22 cellular contexts compared by ENCODE assay signal in the genomic region with DNA sequence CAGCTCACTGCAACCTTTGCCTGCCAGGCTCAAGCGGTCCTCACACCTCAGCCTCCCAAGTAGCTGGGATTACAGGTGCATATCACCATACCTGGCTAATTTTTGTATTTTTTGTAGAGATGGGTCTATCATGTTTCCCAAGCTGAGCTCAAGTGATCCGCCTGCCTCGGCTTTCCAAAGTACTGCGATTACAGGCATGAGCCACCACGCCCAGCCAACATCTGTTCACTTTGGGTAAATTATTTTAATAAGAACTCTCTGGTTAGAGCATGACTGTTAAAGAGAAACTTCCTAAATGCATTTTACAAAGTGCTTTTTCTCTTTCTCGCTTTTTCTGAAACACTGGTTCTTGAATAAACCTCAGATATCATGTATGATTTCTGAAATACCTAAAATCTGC.
A peak's percentile ranks its signal among the peaks of the same experiment; 100 is the strongest.
DNase-seq lines count a peak whose midpoint lies in the region; ATAC-seq and TF ChIP-seq lines count a peak whose summit lies in the region.
"Had no signal": no experiment of that assay in that cellular context is flagged by ENCODE, and none has a peak within 500 bp of the region (broad histone marks: within the 10 kb centered on the region; RNA-seq: fewer than 3 reads in every experiment).

No MANE protein-coding gene starts in this region.

- peak; percentile 5 for DNase-seq in GM04504 (ENCODE audit: low read depth)
- DNase-seq in NCI-H524 (lab: John Stamatoyannopoulos, UW) = peak; percentile 22 to 75
- peak; percentile 37 for DNase-seq in fibroblast of mammary gland (ENCODE audit: low read depth)
- DNase-seq in psoas muscle = no peak
- no peak for DNase-seq in MV-4-11 (lab: John Stamatoyannopoulos, UW)
- DNase-seq in RWPE1 (ENCODE audit: low spot score) = no peak
- DNase-seq: activated CD4-positive, alpha-beta T cell treated with anti-CD3 and anti-CD28 coated beads for 4 hours; activated naive CD4-positive, alpha-beta T cell treated with anti-CD3 and anti-CD28 coated beads, Interleukin-2, amount 50 U/mL, for 16 hours; activated T-cell treated with anti-CD3 and anti-CD28 coated beads, Interleukin-2, amount 50 U/mL, for 72 hours; aorta; cerebellar nuclear complex; effector memory CD4-positive, alpha-beta T cell; KG1; NCI-H1048; NCI-H526 treated with DMSO at 0.1 percent for 48 hours; pancreas; right lobe of liver; SHP77; T-helper 1 cell had no signal

- POLR2A ChIA-PET in RWPE1 (lab: Yijun Ruan, JAX; ENCODE audit: low non-redundant PET) = no interaction called here

- H3K4me3 ChIP-seq in fibroblast of mammary gland (ENCODE audit: control insufficient read depth, low read depth, low read length) (no peak overlapping the region), psoas muscle (peak overlapping the region; percentile 23)
- H3K4me3 ChIP-seq: esophagus muscularis mucosa, pancreas, right lobe of liver had no signal

- no peak overlapping the region for H3K27ac ChIP-seq in psoas muscle
- H3K27ac ChIP-seq in RWPE1 = no peak overlapping the region
- H3K27ac ChIP-seq: esophagus muscularis mucosa, pancreas, right lobe of liver had no signal

- no peaks in the 10 kb centered on the region for H3K36me3 ChIP-seq in psoas muscle (ENCODE audit: insufficient read depth in 1 of 2, low read depth in 1 of 2)
- H3K36me3 ChIP-seq: esophagus muscularis mucosa, pancreas, right lobe of liver had no signal

- no peaks in the 10 kb centered on the region for H3K27me3 ChIP-seq in psoas muscle (ENCODE audit: insufficient read depth in 3 of 3, low read length in 2 of 3)
- H3K27me3 ChIP-seq: esophagus muscularis mucosa, pancreas, right lobe of liver had no signal

- TF ChIP-seq CTCF in fibroblast of mammary gland (conservative IDR thresholded peaks at IDR 0.05; ENCODE audit: control insufficient read depth, insufficient read depth, low read depth, low read length) (no peak), psoas muscle (IDR thresholded peaks at IDR 0.05) (no peak), RWPE1 (conservative IDR thresholded peaks at IDR 0.05; ENCODE audit: low read depth) (no peak)

- intact Hi-C loops in psoas muscle (cut with DNase I) = loop anchor here in 1 of 2 donors (5.0 kb wide), 1 partner anchor 172 kb away; a partner anchor contains a TSS

- 48 to 76% (median 51%) methylated on average over 6 of the region's 6 CpGs for WGBS in psoas muscle, 3 donors

- peaks cover 49% of the 10 kb centered on the region for H3K4me1 ChIP-seq in psoas muscle

- ATAC-seq in psoas muscle (no peak), HG02938 (IDR thresholded peaks at IDR 0.05; ENCODE audit: unreplicated experiment) (no peak)
- ATAC-seq: activated T-cell treated with anti-CD3 and anti-CD28 coated beads, Interleukin-2, amount 50 U/mL, for 72 hours; pancreas; right lobe of liver; stimulated activated effector memory CD8-positive, alpha-beta T cell treated with anti-CD3 and anti-CD28 coated beads, Interleukin-12 subunit alpha, Interleukin-12 subunit beta, amount 100 ng/mL, for 72 hours had no signal

- CTCF ChIA-PET in RWPE1 (lab: Yijun Ruan, JAX) = no interaction called here

- H3K9me3 ChIP-seq in psoas muscle = no peaks in the 10 kb centered on the region
- H3K9me3 ChIP-seq: esophagus muscularis mucosa, pancreas, right lobe of liver had no signal

Comparison
In these comparisons a context has a peak if more than half of its experiments do, and no peak if none do; other contexts are left out.
1. DNase-seq: peak in GM04504 (single experiment), NCI-H524 (2 of 2) and fibroblast of mammary gland (single experiment); none in psoas muscle (0 of 2), MV-4-11 (single experiment) and RWPE1 (single experiment).